Comparison of ENCODE assay signal across 8 cellular contexts in genomic region chr5:54673523-54674225, GRCh38.
A peak's percentile ranks its signal among the peaks of the same experiment; 100 is the strongest.
DNase-seq lines count a peak whose midpoint lies in the region; ATAC-seq and TF ChIP-seq lines count a peak whose summit lies in the region.

No MANE protein-coding gene starts in this region.

- TF ChIP-seq CTCF in KMS-11 (conservative IDR thresholded peaks at IDR 0.05; ENCODE audit: low read depth, low read length), result no peak

- peak overlapping the region; percentile 18 for H3K4me3 Mint-ChIP-seq in activated naive CD8-positive, alpha-beta T cell
- H3K4me3 Mint-ChIP-seq in natural killer cell treated with Interleukin-12 subunit alpha and Interleukin-12 subunit beta and Interleukin-15 and Interleukin-18, amount 100 ng/mL, for 72 hours, result peak overlapping the region; percentile 42

- no peaks in the 10 kb centered on the region for H4K20me1 ChIP-seq in KMS-11 (ENCODE audit: insufficient read depth)

- ATAC-seq in GM19328 (IDR thresholded peaks at IDR 0.05; ENCODE audit: unreplicated experiment) (peak; percentile 57), SK-N-SH treated with all-trans-retinoic acid at 6 μM for 48 hours (no peak), HG03280 (IDR thresholded peaks at IDR 0.05; ENCODE audit: unreplicated experiment) (no peak)
- peak; percentile 92 to 95 for ATAC-seq in natural killer cell treated with Interleukin-12 subunit alpha and Interleukin-12 subunit beta and Interleukin-15 and Interleukin-18, amount 100 ng/mL, for 72 hours

- peak overlapping the region; percentile 64 for H3K27ac Mint-ChIP-seq in activated naive CD8-positive, alpha-beta T cell
- H3K27ac Mint-ChIP-seq in natural killer cell treated with Interleukin-12 subunit alpha and Interleukin-12 subunit beta and Interleukin-15 and Interleukin-18, amount 100 ng/mL, for 72 hours, result peak overlapping the region; percentile 44 to 53

- H2AFZ ChIP-seq in KMS-11 (ENCODE audit: low read depth), result no peak overlapping the region

- no peaks in the 10 kb centered on the region for H3K9me3 Mint-ChIP-seq in activated naive CD8-positive, alpha-beta T cell (ENCODE audit: low read depth)
- H3K9me3 Mint-ChIP-seq in natural killer cell treated with Interleukin-12 subunit alpha and Interleukin-12 subunit beta and Interleukin-15 and Interleukin-18, amount 100 ng/mL, for 72 hours, result no peaks in the 10 kb centered on the region

- H3K4me2 ChIP-seq in KMS-11, result 0 out of 2 replicates have a peak overlapping the region, but pooled peaks have one; percentile 3

- H3K36me3 Mint-ChIP-seq in activated naive CD8-positive, alpha-beta T cell, result peaks cover 3% of the 10 kb centered on the region
- no peaks in the 10 kb centered on the region for H3K36me3 Mint-ChIP-seq in natural killer cell treated with Interleukin-12 subunit alpha and Interleukin-12 subunit beta and Interleukin-15 and Interleukin-18, amount 100 ng/mL, for 72 hours

- no peaks in the 10 kb centered on the region for H3K27me3 ChIP-seq in KMS-11 (ENCODE audit: insufficient read depth, low read depth)

- H3K4me1 Mint-ChIP-seq in activated naive CD8-positive, alpha-beta T cell (ENCODE audit: low read depth), result peaks cover 58% of the 10 kb centered on the region
- peaks cover 66 to 75% of the 10 kb centered on the region in 2 donors for H3K4me1 Mint-ChIP-seq in natural killer cell treated with Interleukin-12 subunit alpha and Interleukin-12 subunit beta and Interleukin-15 and Interleukin-18, amount 100 ng/mL, for 72 hours (ENCODE audit: low read depth in 2 of 2)

- no peak overlapping the region for H3K4me3 ChIP-seq in KMS-11 (IDR thresholded peaks at IDR 0.05; ENCODE audit: insufficient read depth, low read depth, low read length)

- peak; percentile 84 for DNase-seq in natural killer cell treated with Interleukin-12 subunit alpha and Interleukin-12 subunit beta and Interleukin-15 and Interleukin-18, amount 100 ng/mL, for 72 hours (ENCODE audit: low spot score)
- DNase-seq in amniotic stem cell (lab: John Stamatoyannopoulos, UW) (no peak), dedifferentiated amniotic fluid mesenchymal stem cell (ENCODE audit: extremely low spot score) (no peak)

- H3K36me3 ChIP-seq in KMS-11 (ENCODE audit: insufficient read depth), result no peaks in the 10 kb centered on the region

- peaks cover 8% of the 10 kb centered on the region for H3K4me1 ChIP-seq in KMS-11 (ENCODE audit: low read depth, poor library complexity, severe bottlenecking)

- H3K79me2 ChIP-seq in KMS-11 (ENCODE audit: insufficient read depth, low read depth), result no peaks in the 10 kb centered on the region

- no peak overlapping the region for H3K9ac ChIP-seq in KMS-11

- no peak overlapping the region for H3K27ac ChIP-seq in KMS-11

- H3K27me3 Mint-ChIP-seq in activated naive CD8-positive, alpha-beta T cell, result no peaks in the 10 kb centered on the region
- H3K27me3 Mint-ChIP-seq in natural killer cell treated with Interleukin-12 subunit alpha and Interleukin-12 subunit beta and Interleukin-15 and Interleukin-18, amount 100 ng/mL, for 72 hours, result no peaks in the 10 kb centered on the region

TF ChIP-seq in SK-N-SH treated with all-trans-retinoic acid at 6 μM for 48 hours, 23 proteins besides CTCF, POLR2A, EP300 and RAD21:
- no peak for TF ChIP-seq ZC3H10 (CRISPR knock-in tag; IDR thresholded peaks at IDR 0.05)
- TF ChIP-seq ISL1 (CRISPR knock-in tag; IDR thresholded peaks at IDR 0.05), result no peak
- TF ChIP-seq CSDC2 (CRISPR knock-in tag; IDR thresholded peaks at IDR 0.05), result no peak
- TF ChIP-seq ZFP30 (CRISPR knock-in tag; IDR thresholded peaks at IDR 0.05), result no peak
- no peak for TF ChIP-seq TCF4 (CRISPR knock-in tag; IDR thresholded peaks at IDR 0.05; ENCODE audit: borderline replicate concordance)
- no peak for TF ChIP-seq OSR1 (CRISPR knock-in tag; IDR thresholded peaks at IDR 0.05)
- no peak for TF ChIP-seq ZNF565 (CRISPR knock-in tag; conservative IDR thresholded peaks at IDR 0.05; ENCODE audit: low read depth)
- no peak for TF ChIP-seq PATZ1 (CRISPR knock-in tag; IDR thresholded peaks at IDR 0.05; ENCODE audit: borderline replicate concordance)

Comparison
In these comparisons a context has a peak if more than half of its experiments do, and no peak if none do; other contexts are left out.
1. ATAC-seq: peak in GM19328 (single experiment) and natural killer cell treated with Interleukin-12 subunit alpha and Interleukin-12 subunit beta and Interleukin-15 and Interleukin-18, amount 100 ng/mL, for 72 hours (2 of 2); none in SK-N-SH treated with all-trans-retinoic acid at 6 μM for 48 hours (single experiment) and HG03280 (single experiment).